In genomic region chr3:136885357-136886213, GRCh38 we compare ENCODE assay signal across 12 cellular contexts. TPM values are rescaled to one million over a fixed set of nuclear protein-coding genes. Genes with fewer than 3 reads are reported as not detected.
DNase-seq lines count a peak whose midpoint lies in the region; ATAC-seq and TF ChIP-seq lines count a peak whose summit lies in the region.
"Had no signal": no experiment of that assay in that cellular context is flagged by ENCODE, and none has a peak within 500 bp of the region (broad histone marks: within the 10 kb centered on the region; RNA-seq: fewer than 3 reads in every experiment).

No MANE protein-coding gene starts in this region.

- peaks cover 5% of the 10 kb centered on the region for H3K9me3 Mint-ChIP-seq in activated T-cell treated with anti-CD3 and anti-CD28 coated beads, Interleukin-2, amount 50 U/mL, for 4 hours
- peaks cover 3% of the 10 kb centered on the region for H3K9me3 Mint-ChIP-seq in activated CD8-positive, alpha-beta T cell treated with anti-CD3 and anti-CD28 coated beads for 36 hours
- H3K9me3 Mint-ChIP-seq in stimulated activated effector memory CD8-positive, alpha-beta T cell treated with anti-CD3 and anti-CD28 coated beads, Interleukin-12 subunit alpha, Interleukin-12 subunit beta, amount 100 ng/mL, for 72 hours, result no peaks in the 10 kb centered on the region

- DNase-seq in activated T-cell treated with anti-CD3 and anti-CD28 coated beads, Interleukin-2, amount 50 U/mL, for 4 hours, result no peak
- no peak for DNase-seq in activated T-cell treated with anti-CD3 and anti-CD28 coated beads, Interleukin-2, amount 50 U/mL, for 48 hours
- DNase-seq in activated CD8-positive, alpha-beta T cell treated with anti-CD3 and anti-CD28 coated beads for 36 hours, result peak; percentile 35
- no peak for DNase-seq in stimulated activated effector memory CD8-positive, alpha-beta T cell treated with anti-CD3 and anti-CD28 coated beads, Interleukin-12 subunit alpha, Interleukin-12 subunit beta, amount 100 ng/mL, for 72 hours (ENCODE audit: low spot score in 2 of 2)
- no peak for DNase-seq in NCI-H1930 (lab: John Stamatoyannopoulos, UW)
- DNase-seq in AML-193 (lab: John Stamatoyannopoulos, UW), result no peak
- DNase-seq: DMS79; NCI-H1048; pancreas; stimulated activated CD4-positive, alpha-beta T cell treated with anti-CD3 and anti-CD28 coated beads, Interleukin-12 subunit alpha, Interleukin-12 subunit beta, amount 100 ng/mL, for 4 hours had no signal

- peak in 1 of 2 donors; percentile 33 for ATAC-seq in activated T-cell treated with anti-CD3 and anti-CD28 coated beads, Interleukin-2, amount 50 U/mL, for 4 hours
- ATAC-seq in HG02870 (IDR thresholded peaks at IDR 0.05; ENCODE audit: unreplicated experiment) (peak; percentile 43), GM21526 (IDR thresholded peaks at IDR 0.05; ENCODE audit: low FRiP score, unreplicated experiment) (no peak)
- peak; percentile 65 for ATAC-seq in activated CD8-positive, alpha-beta T cell treated with anti-CD3 and anti-CD28 coated beads for 36 hours
- peak; percentile 54 for ATAC-seq in stimulated activated effector memory CD8-positive, alpha-beta T cell treated with anti-CD3 and anti-CD28 coated beads, Interleukin-12 subunit alpha, Interleukin-12 subunit beta, amount 100 ng/mL, for 72 hours

- intact Hi-C loops in activated CD8-positive, alpha-beta T cell treated with anti-CD3 and anti-CD28 coated beads for 36 hours (cut with micrococcal nuclease), result no loop called here

- peaks cover 83% of the 10 kb centered on the region for H3K4me1 Mint-ChIP-seq in activated T-cell treated with anti-CD3 and anti-CD28 coated beads, Interleukin-2, amount 50 U/mL, for 4 hours (ENCODE audit: low read depth)
- peaks cover 67% of the 10 kb centered on the region for H3K4me1 Mint-ChIP-seq in activated CD8-positive, alpha-beta T cell treated with anti-CD3 and anti-CD28 coated beads for 36 hours (ENCODE audit: low read depth)
- H3K4me1 Mint-ChIP-seq in stimulated activated effector memory CD8-positive, alpha-beta T cell treated with anti-CD3 and anti-CD28 coated beads, Interleukin-12 subunit alpha, Interleukin-12 subunit beta, amount 100 ng/mL, for 72 hours, result peaks cover 64% of the 10 kb centered on the region

- H3K27me3 Mint-ChIP-seq in activated T-cell treated with anti-CD3 and anti-CD28 coated beads, Interleukin-2, amount 50 U/mL, for 4 hours (ENCODE audit: low read depth), result no peaks in the 10 kb centered on the region
- H3K27me3 Mint-ChIP-seq in activated CD8-positive, alpha-beta T cell treated with anti-CD3 and anti-CD28 coated beads for 36 hours, result no peaks in the 10 kb centered on the region

- CTCF ChIA-PET in activated CD8-positive, alpha-beta T cell treated with anti-CD3 and anti-CD28 coated beads for 36 hours (lab: Charles Lee), result interaction anchor here (1.4 to 1.5 kb wide), 2 partner anchors 13 to 23 kb away, joined by 3 to 7 read pairs; partner anchors contain the start of gene NCK1

- H3K4me3 Mint-ChIP-seq in activated T-cell treated with anti-CD3 and anti-CD28 coated beads, Interleukin-2, amount 50 U/mL, for 4 hours, result peak overlapping the region; percentile 62
- H3K4me3 Mint-ChIP-seq in activated CD8-positive, alpha-beta T cell treated with anti-CD3 and anti-CD28 coated beads for 36 hours, result peak overlapping the region; percentile 48
- H3K4me3 Mint-ChIP-seq in stimulated activated effector memory CD8-positive, alpha-beta T cell treated with anti-CD3 and anti-CD28 coated beads, Interleukin-12 subunit alpha, Interleukin-12 subunit beta, amount 100 ng/mL, for 72 hours, result peak overlapping the region; percentile 28

- H3K36me3 Mint-ChIP-seq in activated T-cell treated with anti-CD3 and anti-CD28 coated beads, Interleukin-2, amount 50 U/mL, for 4 hours (ENCODE audit: insufficient read depth), result peaks cover 16% of the 10 kb centered on the region
- peaks cover 33% of the 10 kb centered on the region for H3K36me3 Mint-ChIP-seq in activated CD8-positive, alpha-beta T cell treated with anti-CD3 and anti-CD28 coated beads for 36 hours (ENCODE audit: low read depth)
- peaks cover 6% of the 10 kb centered on the region for H3K36me3 Mint-ChIP-seq in stimulated activated effector memory CD8-positive, alpha-beta T cell treated with anti-CD3 and anti-CD28 coated beads, Interleukin-12 subunit alpha, Interleukin-12 subunit beta, amount 100 ng/mL, for 72 hours

- TF ChIP-seq CTCF in activated CD8-positive, alpha-beta T cell treated with anti-CD3 and anti-CD28 coated beads for 36 hours (IDR thresholded peaks at IDR 0.05), result no peak

- POLR2A ChIA-PET in activated CD8-positive, alpha-beta T cell treated with anti-CD3 and anti-CD28 coated beads for 36 hours (lab: Charles Lee), result no interaction called here

- peak overlapping the region; percentile 85 for H3K27ac Mint-ChIP-seq in activated CD8-positive, alpha-beta T cell treated with anti-CD3 and anti-CD28 coated beads for 36 hours
- peak overlapping the region; percentile 63 for H3K27ac Mint-ChIP-seq in stimulated activated effector memory CD8-positive, alpha-beta T cell treated with anti-CD3 and anti-CD28 coated beads, Interleukin-12 subunit alpha, Interleukin-12 subunit beta, amount 100 ng/mL, for 72 hours

RNA-seq across cellular contexts. Expression of gene NCK1, which starts 23.6 kb away (rescaled TPM):
- total RNA-seq in activated T-cell treated with anti-CD3 and anti-CD28 coated beads, Interleukin-2, amount 50 U/mL, for 4 hours, result 10 to 100 TPM; 25.7 to 31.2 (median 30.0) TPM
- 10 to 100 TPM; 31.9 to 34.7 TPM for total RNA-seq in activated CD8-positive, alpha-beta T cell treated with anti-CD3 and anti-CD28 coated beads for 36 hours
